ENCODE assay signal across 21 cellular contexts in genomic region chr5:10914741-10915480, GRCh38.
"Had no signal": no experiment of that assay in that cellular context is flagged by ENCODE, and none has a peak within 500 bp of the region (broad histone marks: within the 10 kb centered on the region; RNA-seq: fewer than 3 reads in every experiment).

No MANE protein-coding gene starts in this region.

- H3K4me1 ChIP-seq: gastrocnemius medialis, parathyroid adenoma, sigmoid colon, spleen, tibial artery had no signal

- H3K27me3 ChIP-seq: adrenal gland, cardiac muscle cell, gastrocnemius medialis, sigmoid colon, tibial artery had no signal

- H3K27ac ChIP-seq: adrenal gland, cardiac muscle cell, epithelial cell of prostate, gastrocnemius medialis, left ventricle myocardium inferior, parathyroid adenoma, sigmoid colon, spleen, tibial artery had no signal

- H3K4me3 ChIP-seq: adrenal gland, cardiac muscle cell, gastrocnemius medialis, left ventricle myocardium inferior, sigmoid colon, spleen, tibial artery had no signal

- H3K9ac ChIP-seq: parathyroid adenoma had no signal

- H2AFZ ChIP-seq: parathyroid adenoma had no signal

- H3K79me2 ChIP-seq: parathyroid adenoma had no signal

- H3K9me3 ChIP-seq: adrenal gland, gastrocnemius medialis, left ventricle myocardium inferior, sigmoid colon, spleen, tibial artery had no signal

- ATAC-seq: activated CD4-positive, alpha-beta T cell treated with anti-CD3 and anti-CD28 coated beads for 36 hours; gastrocnemius medialis; WTC11 had no signal

- H3K36me3 ChIP-seq: adrenal gland, cardiac muscle cell, gastrocnemius medialis, left ventricle myocardium inferior, sigmoid colon, spleen, tibial artery had no signal

- DNase-seq: activated CD4-positive, alpha-beta T cell treated with anti-CD3 and anti-CD28 coated beads for 36 hours; activated CD4-positive, alpha-beta T cell treated with anti-CD3 and anti-CD28 coated beads, Interleukin-2, amount 50 U/mL, for 48 hours; activated gamma-delta T cell treated with Interleukin-2 at 50 U/mL for 16 hours; adrenal gland; endodermal cell; gastrocnemius medialis; head of caudate nucleus; kidney glomerular epithelial cell; left ventricle myocardium inferior; mammary epithelial cell; midbrain; sigmoid colon; spleen; stimulated activated CD8-positive, alpha-beta memory T cell treated with anti-CD3 and anti-CD28 coated beads, Interleukin-4, amount 100 ng/mL, for 48 hours; stimulated activated naive CD4-positive, alpha-beta T cell treated with Interleukin-2 at 50 U/mL for 16 hours; substantia nigra; tibial artery had no signal
